ENCODE assay signal across 14 cellular contexts in the genomic region with DNA sequence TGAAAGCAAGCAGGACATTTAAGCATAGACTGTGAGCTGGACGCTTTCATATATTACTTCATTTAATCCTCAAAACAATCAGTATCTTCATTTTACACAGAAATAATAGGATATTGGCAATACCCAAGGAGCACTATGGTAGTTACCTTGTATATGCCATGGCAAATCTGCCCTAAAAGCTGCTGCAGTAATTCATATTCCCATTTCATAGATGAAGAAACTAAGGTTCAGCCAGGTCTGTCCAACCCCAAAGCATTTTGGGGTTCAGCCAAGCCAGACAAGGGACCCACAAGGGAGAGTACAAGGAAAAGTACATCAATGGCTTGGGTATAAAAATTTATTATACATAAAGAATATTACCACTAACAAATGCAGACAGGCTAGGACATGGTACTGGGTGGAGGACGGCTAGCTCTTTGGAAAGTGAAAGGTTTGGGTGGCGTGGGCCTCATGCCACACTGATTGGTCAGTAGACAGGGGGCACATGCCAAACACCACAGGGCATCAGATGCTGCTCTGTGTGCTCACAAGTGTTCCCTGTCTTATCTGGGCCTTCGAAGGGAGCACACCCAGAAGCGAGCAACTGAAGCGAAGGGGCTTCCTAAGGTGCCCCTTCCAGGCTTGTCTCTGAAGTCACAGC. TPM values are rescaled to one million over a fixed set of nuclear protein-coding genes. Genes with fewer than 3 reads are reported as not detected.
DNase-seq lines count a peak whose midpoint lies in the region; ATAC-seq and TF ChIP-seq lines count a peak whose summit lies in the region.
"Had no signal": no experiment of that assay in that cellular context is flagged by ENCODE, and none has a peak within 500 bp of the region (broad histone marks: within the 10 kb centered on the region; RNA-seq: fewer than 3 reads in every experiment).

No MANE protein-coding gene starts in this region.

- no peak overlapping the region for H3K27ac ChIP-seq in PC-9
- H3K27ac ChIP-seq: parathyroid adenoma had no signal

- no peaks in the 10 kb centered on the region for H3F3A ChIP-seq in PC-9 (ENCODE audit: insufficient read depth, low read depth)

- peak overlapping the region; percentile 95 for H3K27ac Mint-ChIP-seq in activated naive CD4-positive, alpha-beta T cell treated with anti-CD3 and anti-CD28 coated beads, Interleukin-2, amount 10 ng/mL, durations not matched to agents 7 days and 5 days
- H3K27ac Mint-ChIP-seq in central memory CD8-positive, alpha-beta T cell (ENCODE audit: low read depth), result peak overlapping the region; percentile 77

- H3K27me3 Mint-ChIP-seq in activated naive CD4-positive, alpha-beta T cell treated with anti-CD3 and anti-CD28 coated beads, Interleukin-2, amount 10 ng/mL, durations not matched to agents 7 days and 5 days, result no peaks in the 10 kb centered on the region
- H3K27me3 Mint-ChIP-seq in central memory CD8-positive, alpha-beta T cell, result no peaks in the 10 kb centered on the region

- H3K36me3 Mint-ChIP-seq in activated naive CD4-positive, alpha-beta T cell treated with anti-CD3 and anti-CD28 coated beads, Interleukin-2, amount 10 ng/mL, durations not matched to agents 7 days and 5 days, result peaks cover 70% of the 10 kb centered on the region
- peaks cover 45% of the 10 kb centered on the region for H3K36me3 Mint-ChIP-seq in central memory CD8-positive, alpha-beta T cell (ENCODE audit: insufficient read depth)

- H3K4me1 ChIP-seq in PC-9 (replicated peaks; ENCODE audit: insufficient read depth), result no peaks in the 10 kb centered on the region
- H3K4me1 ChIP-seq: parathyroid adenoma had no signal

- H3K4me1 Mint-ChIP-seq in activated naive CD4-positive, alpha-beta T cell treated with anti-CD3 and anti-CD28 coated beads, Interleukin-2, amount 10 ng/mL, durations not matched to agents 7 days and 5 days, result peaks cover 55% of the 10 kb centered on the region
- peaks cover 47% of the 10 kb centered on the region for H3K4me1 Mint-ChIP-seq in central memory CD8-positive, alpha-beta T cell

- H3K4me3 ChIP-seq in PC-9, result no peak overlapping the region

- H2AFZ ChIP-seq in PC-9, result no peak overlapping the region
- H2AFZ ChIP-seq: parathyroid adenoma had no signal

- no peaks in the 10 kb centered on the region for H3K9me2 ChIP-seq in PC-9 (ENCODE audit: insufficient read depth)

- no peak for ATAC-seq in central memory CD8-positive, alpha-beta T cell (replicated peaks; ENCODE audit: extremely low read depth, poor library complexity, severe bottlenecking)
- ATAC-seq in HG02759 (IDR thresholded peaks at IDR 0.05; ENCODE audit: unreplicated experiment), result no peak

- H3K9me3 ChIP-seq in PC-9 (ENCODE audit: insufficient read depth, low read depth), result no peaks in the 10 kb centered on the region

- BruUV-seq in PC-9 (replicated peaks; lab: Mats Ljungman, UMichigan), result TSS peak; percentile 50

- CTCF ChIA-PET in activated naive CD4-positive, alpha-beta T cell treated with anti-CD3 and anti-CD28 coated beads, Interleukin-2, amount 10 ng/mL, durations not matched to agents 7 days and 5 days (lab: Charles Lee), result interaction anchor here (1.3 to 1.6 kb wide), 2 partner anchors 8 to 109 kb away, joined by 7 to 10 read pairs; no protein-coding TSS in a partner anchor
- CTCF ChIA-PET in PC-9 (lab: Charles Lee), result no interaction called here

- H3K4me2 ChIP-seq in PC-9, result no peak overlapping the region

- H3K79me2 ChIP-seq in PC-9 (ENCODE audit: low read depth), result no peaks in the 10 kb centered on the region
- H3K79me2 ChIP-seq: parathyroid adenoma had no signal

- no peak for TF ChIP-seq CTCF in PC-9 (conservative IDR thresholded peaks at IDR 0.05)

- H4K20me1 ChIP-seq in PC-9 (ENCODE audit: insufficient read depth), result no peaks in the 10 kb centered on the region

- no peaks in the 10 kb centered on the region for H3K27me3 ChIP-seq in PC-9 (ENCODE audit: insufficient read depth, low read depth)

- no peak for DNase-seq in activated naive CD4-positive, alpha-beta T cell treated with anti-CD3 and anti-CD28 coated beads, Interleukin-2, amount 10 ng/mL, durations not matched to agents 7 days and 5 days
- DNase-seq in activated naive CD4-positive, alpha-beta T cell treated with Interleukin-2 at 50 U/mL for 16 hours, result no peak
- DNase-seq in PC-9 (no peak), kidney tubule cell (ENCODE audit: low spot score) (no peak), NCI-H1417 treated with DMSO at 0.1 percent for 48 hours (lab: John Stamatoyannopoulos, UW) (no peak), DMS153 treated with DMSO at 0.1 percent for 48 hours (lab: John Stamatoyannopoulos, UW; ENCODE audit: unreplicated experiment) (no peak)
- no peak for DNase-seq in central memory CD8-positive, alpha-beta T cell (ENCODE audit: low spot score in 2 of 2)
- DNase-seq: effector CD8-positive, alpha-beta T cell; GOT3; NCI-H187; NCI-H446 treated with DMSO at 0.1 percent for 48 hours; OCI-M1 had no signal

- intact Hi-C loops in PC-9 (cut with micrococcal nuclease; ENCODE audit: unreplicated experiment), result loop anchor here (10.0 kb wide), 1 partner anchor 206 kb away; no protein-coding TSS in a partner anchor

- POLR2A ChIA-PET in PC-9 (lab: Charles Lee; ENCODE audit: unreplicated experiment), result no interaction called here

- H3K9me3 Mint-ChIP-seq in activated naive CD4-positive, alpha-beta T cell treated with anti-CD3 and anti-CD28 coated beads, Interleukin-2, amount 10 ng/mL, durations not matched to agents 7 days and 5 days, result peaks cover 10% of the 10 kb centered on the region
- peaks cover 5% of the 10 kb centered on the region for H3K9me3 Mint-ChIP-seq in central memory CD8-positive, alpha-beta T cell

- no peaks in the 10 kb centered on the region for H3K36me3 ChIP-seq in PC-9 (ENCODE audit: low read depth)

- peak overlapping the region; percentile 11 for H3K4me3 Mint-ChIP-seq in activated naive CD4-positive, alpha-beta T cell treated with anti-CD3 and anti-CD28 coated beads, Interleukin-2, amount 10 ng/mL, durations not matched to agents 7 days and 5 days
- peak overlapping the region; percentile 67 for H3K4me3 Mint-ChIP-seq in central memory CD8-positive, alpha-beta T cell

RNA-seq across cellular contexts. Expression of gene PTAFR, which starts 23.9 kb away (rescaled TPM):
- 7.6 and 12.2 TPM in 2 replicates for total RNA-seq in PC-9 (2021)

RNA-seq across cellular contexts. Expression of gene DNAJC8, which starts 32.5 kb away (rescaled TPM):
- 48.4 and 61.4 TPM in 2 replicates for total RNA-seq in PC-9 (2021)

RNA-seq across cellular contexts. Expression of gene ATP5IF1, which starts 35.6 kb away (rescaled TPM):
- 125 and 146 TPM in 2 replicates for total RNA-seq in PC-9 (2021)

RNA-seq across cellular contexts. Expression of gene SESN2, which starts 59.0 kb away (rescaled TPM):
- total RNA-seq in PC-9 (2021), result 10.3 and 12.2 TPM in 2 replicates
